8 cellular contexts compared by ENCODE assay signal in the genomic region with DNA sequence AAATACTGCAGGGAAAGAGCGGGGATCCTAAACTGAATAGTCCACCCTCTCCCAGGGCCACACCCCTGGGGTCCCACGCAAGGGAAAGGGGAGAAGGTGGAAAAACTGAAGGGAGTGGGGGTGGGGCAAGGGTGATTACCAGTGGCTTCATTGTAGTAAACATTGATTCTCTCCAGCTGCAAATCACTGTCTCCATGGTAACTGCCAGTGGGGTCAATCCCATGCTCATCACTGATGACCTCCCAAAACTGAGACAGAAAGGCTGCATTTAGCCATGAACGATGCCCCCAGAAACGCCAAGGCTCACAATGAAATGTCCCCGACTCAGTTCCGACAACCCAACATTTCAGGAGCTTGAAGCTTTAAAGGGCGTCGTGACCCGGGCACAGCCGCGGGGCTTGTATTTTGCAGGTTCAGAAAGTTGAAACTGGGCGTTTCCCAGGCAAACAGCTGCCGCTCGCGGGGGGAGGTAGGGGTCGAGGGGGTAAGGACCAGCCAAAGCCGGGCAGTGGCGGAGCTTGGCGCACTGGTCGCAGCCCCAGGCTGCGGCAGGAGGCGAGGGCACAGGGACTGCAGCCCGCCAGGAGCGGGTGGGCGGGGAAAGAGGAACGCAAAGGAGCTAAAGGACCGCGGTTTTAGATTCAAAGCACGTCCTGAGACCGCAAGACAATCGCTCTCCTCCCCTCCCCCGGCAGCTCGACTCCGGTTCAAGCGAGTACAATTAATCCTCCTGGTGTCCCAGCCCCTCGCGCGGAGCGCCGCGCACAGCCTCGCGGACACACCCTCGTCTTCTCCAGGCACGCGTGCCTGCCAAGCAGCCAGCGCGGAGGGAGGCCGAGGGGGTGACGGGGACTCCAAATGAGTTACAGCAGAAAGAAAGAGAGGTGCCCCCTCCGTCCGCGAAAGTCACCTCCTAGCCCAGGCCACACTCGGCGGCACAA. TPM values are rescaled to one million over a fixed set of nuclear protein-coding genes. Genes with fewer than 3 reads are reported as not detected.
DNase-seq lines count a peak whose midpoint lies in the region; ATAC-seq and TF ChIP-seq lines count a peak whose summit lies in the region.

No MANE protein-coding gene starts in this region.

- H2AFZ ChIP-seq in neuron (ENCODE audit: low read depth, low read length) = no peak overlapping the region

- no peaks in the 10 kb centered on the region for H3K36me3 ChIP-seq in Caco-2 (ENCODE audit: control insufficient read depth, insufficient read depth, low read length)
- H3K36me3 ChIP-seq in HUES48 (ENCODE audit: control insufficient read depth, insufficient read depth, low read length) = peaks cover 23% of the 10 kb centered on the region
- no peaks in the 10 kb centered on the region for H3K36me3 ChIP-seq in esophagus squamous epithelium
- peaks cover 24% of the 10 kb centered on the region for H3K36me3 ChIP-seq in neuron (ENCODE audit: insufficient read depth, low read length)

- peaks cover 6% of the 10 kb centered on the region for H3K27me3 Mint-ChIP-seq in Caco-2 (ENCODE audit: insufficient read depth, unreplicated experiment)

- POLR2A ChIA-PET in Caco-2 (lab: Charles Lee) = interaction anchor here (0.6 to 1.3 kb wide), 4 partner anchors 20 to 227 kb away, joined by 3 to 7 read pairs (median 5); a partner anchor contains a TSS

- H3K27ac ChIP-seq in HUES48 (ENCODE audit: low read depth, low read length) = peak overlapping the region; percentile 76
- peak overlapping the region; percentile 38; the same call in 1 of the 2 replicates for H3K27ac ChIP-seq in VCaP
- H3K27ac ChIP-seq in esophagus squamous epithelium = peak overlapping the region in 3 of 4 donors; percentile 1 to 16 (median 12)

- H3K4me3 ChIP-seq in Caco-2 (ENCODE audit: low read depth, low read length) (peak overlapping the region; percentile 58), HUES48 (ENCODE audit: low read depth, low read length) (peak overlapping the region; percentile 92), esophagus squamous epithelium (peak overlapping the region; percentile 9 to 66 (median 44)), neuron (ENCODE audit: low read length) (peak overlapping the region; percentile 98)

- intact Hi-C loops in Caco-2 (cut with micrococcal nuclease; ENCODE audit: unreplicated experiment) (no loop called here), esophagus squamous epithelium (cut with DNase I) (no loop called here)

- peaks cover 7% of the 10 kb centered on the region for H3K4me1 Mint-ChIP-seq in Caco-2 (ENCODE audit: low read depth, unreplicated experiment)

- H3K36me3 Mint-ChIP-seq in Caco-2 (ENCODE audit: insufficient read depth, unreplicated experiment) = peaks cover 47% of the 10 kb centered on the region

- H3K4me3 Mint-ChIP-seq in Caco-2 (ENCODE audit: unreplicated experiment) = peak overlapping the region; percentile 82

- peak in 1 of 2 experiments; percentile 42 for DNase-seq in Caco-2
- DNase-seq in esophagus squamous epithelium (lab: John Stamatoyannopoulos, UW) = no peak

- peaks cover 14% of the 10 kb centered on the region for H3K4me1 ChIP-seq in Caco-2
- H3K4me1 ChIP-seq in HUES48 (ENCODE audit: control insufficient read depth, insufficient read depth, low read length) = peaks cover 26% of the 10 kb centered on the region
- peaks cover 36 to 55% (median 45%) of the 10 kb centered on the region in 3 donors for H3K4me1 ChIP-seq in esophagus squamous epithelium
- peaks cover 28% of the 10 kb centered on the region for H3K4me1 ChIP-seq in neuron (ENCODE audit: insufficient read depth, low read length)

- CTCF ChIA-PET in Caco-2 (lab: Charles Lee) = interaction anchor here (0.7 to 1.3 kb wide), 5 partner anchors 11 to 382 kb away, joined by 3 read pairs; a partner anchor contains a TSS

- no peaks in the 10 kb centered on the region for H3K27me3 ChIP-seq in Caco-2 (replicated peaks; ENCODE audit: control insufficient read depth, insufficient read depth, low read length)
- H3K27me3 ChIP-seq in HUES48 (ENCODE audit: control insufficient read depth, insufficient read depth, low read length) = peaks cover 25% of the 10 kb centered on the region
- H3K27me3 ChIP-seq in esophagus squamous epithelium = peaks cover 14 to 65% (median 40%) of the 10 kb centered on the region in 4 donors
- H3K27me3 ChIP-seq in neuron (ENCODE audit: insufficient read depth, low read length) = no peaks in the 10 kb centered on the region

- TF ChIP-seq POLR2A in esophagus squamous epithelium (IDR thresholded peaks at IDR 0.05) = no peak

- H3K9me3 Mint-ChIP-seq in Caco-2 (ENCODE audit: unreplicated experiment) = peaks cover 7% of the 10 kb centered on the region

- H3K9ac ChIP-seq in HUES48 (ENCODE audit: low read depth, low read length) = peak overlapping the region; percentile 84

- no peak for ATAC-seq in GM21526 (IDR thresholded peaks at IDR 0.05; ENCODE audit: low FRiP score, unreplicated experiment)
- ATAC-seq in GM21723 (IDR thresholded peaks at IDR 0.05; ENCODE audit: unreplicated experiment) = no peak
- no peak for ATAC-seq in HG02938 (IDR thresholded peaks at IDR 0.05; ENCODE audit: unreplicated experiment)

- BruUV-seq in Caco-2 (replicated peaks; lab: Mats Ljungman, UMichigan) = TSS peak; percentile 57

- no peaks in the 10 kb centered on the region for H3K9me3 ChIP-seq in Caco-2
- H3K9me3 ChIP-seq in HUES48 (ENCODE audit: control insufficient read depth, insufficient read depth, low read length) = no peaks in the 10 kb centered on the region
- H3K9me3 ChIP-seq in esophagus squamous epithelium = no peaks in the 10 kb centered on the region
- no peaks in the 10 kb centered on the region for H3K9me3 ChIP-seq in neuron (ENCODE audit: low read length)

- TF ChIP-seq CTCF in Caco-2 (IDR thresholded peaks at IDR 0.05; ENCODE audit: insufficient read depth in 1 of 2, low read depth in 1 of 2, low read length in 1 of 2, severe bottlenecking in 1 of 2, unreplicated experiment in 1 of 2) = no peak
- no peak for TF ChIP-seq CTCF in VCaP (conservative IDR thresholded peaks at IDR 0.05)
- no peak for TF ChIP-seq CTCF in esophagus squamous epithelium (IDR thresholded peaks at IDR 0.05)

- WGBS in esophagus squamous epithelium, 2 donors = 11 to 28% methylated on average over 8 to 24 of the region's 55 CpGs

- peak overlapping the region; percentile 53 for H3K27ac Mint-ChIP-seq in Caco-2 (ENCODE audit: unreplicated experiment)

RNA-seq across cellular contexts. Expression of a gene that starts 0.8 kb away (rescaled TPM):
- total RNA-seq in Caco-2 (2022) = 143 and 150 TPM in 2 replicates
- 1 to 10 TPM; 1.6 to 5.0 (median 3.2) TPM for total RNA-seq in esophagus squamous epithelium

RNA-seq across cellular contexts. Expression of a gene that starts 32.1 kb away (rescaled TPM):
- 20.9 and 21.3 TPM in 2 replicates for total RNA-seq in Caco-2 (2022)
- total RNA-seq in esophagus squamous epithelium = 10 to 100 TPM in 3 of 4 donors, 1 to 10 TPM in 1; 9.4 to 36.0 (median 14.9) TPM

Comparison
In these comparisons a context has a peak if more than half of its experiments do, and no peak if none do; other contexts are left out.
1. H3K4me3 ChIP-seq: peak in every context shown above with its lines; median percentile 98 in neuron; 92 in HUES48; 58 in Caco-2; 44 in esophagus squamous epithelium.
2. H3K27ac ChIP-seq: peak in every context shown above with its lines; median percentile 76 in HUES48; 38 in VCaP; 12 in esophagus squamous epithelium.
3. RNA of a gene that starts 0.8 kb away (total RNA-seq): 143 to 150 TPM in Caco-2; 1.6 to 5.0 TPM in esophagus squamous epithelium; every median in the first group is over 10 times any median in the second.